In the genomic region with DNA sequence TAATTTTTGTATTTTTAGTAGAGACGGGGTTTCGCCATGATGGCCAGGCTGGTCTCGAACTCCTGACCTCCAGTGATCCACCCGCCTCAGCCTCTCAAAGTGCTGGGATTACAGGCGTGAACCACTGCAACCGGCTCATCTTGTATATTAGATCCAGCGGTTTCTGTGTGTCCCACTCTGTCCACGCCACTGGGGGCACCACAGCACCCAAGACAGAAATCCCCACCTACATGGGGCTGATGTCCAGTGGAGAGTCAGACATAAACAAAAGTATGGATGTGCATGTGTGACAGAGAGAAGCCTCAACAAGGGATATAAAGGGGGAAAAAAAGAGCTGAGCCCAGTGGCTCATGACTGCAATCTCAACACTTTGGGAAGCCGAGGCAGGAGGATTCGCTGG, we compare ENCODE assay signal across 32 cellular contexts.
DNase-seq lines count a peak whose midpoint lies in the region; ATAC-seq and TF ChIP-seq lines count a peak whose summit lies in the region.
"Had no signal": no experiment of that assay in that cellular context is flagged by ENCODE, and none has a peak within 500 bp of the region (broad histone marks: within the 10 kb centered on the region; RNA-seq: fewer than 3 reads in every experiment).

No MANE protein-coding gene starts in this region.

- in situ Hi-C loops in brain microvascular endothelial cell (cut with HindIII; ENCODE audit: low pct_ligation_motif_present, low sequenced_read_pairs), result no loop called here

- no peak for ATAC-seq in HG03439 (IDR thresholded peaks at IDR 0.05; ENCODE audit: unreplicated experiment)
- no peak for ATAC-seq in HG03135 (IDR thresholded peaks at IDR 0.05; ENCODE audit: unreplicated experiment)
- ATAC-seq: activated T-helper 17 cell treated with anti-CD3 and anti-CD28 coated beads, Interleukin-2, amount 50 U/mL, for 72 hours; effector memory CD8-positive, alpha-beta T cell; Panc1; pancreas had no signal

- H3K27ac Mint-ChIP-seq in progenitor cell of endocrine pancreas, result no peak overlapping the region
- H3K27ac Mint-ChIP-seq: activated naive CD4-positive, alpha-beta T cell treated with anti-CD3 and anti-CD28 coated beads, Interleukin-2, amount 10 ng/mL, durations not matched to agents 7 days and 5 days; activated T-helper 17 cell treated with anti-CD3 and anti-CD28 coated beads, Interleukin-2, amount 50 U/mL, for 72 hours; effector memory CD8-positive, alpha-beta T cell; stimulated activated naive CD8-positive, alpha-beta T cell treated with anti-CD3 and anti-CD28 coated beads, Interleukin-15, Interleukin-2, amounts not matched to agents 100 ng/mL and 50 ng/mL, for 24 hours had no signal

- no peaks in the 10 kb centered on the region for H3K36me3 ChIP-seq in brain microvascular endothelial cell (replicated peaks)
- H3K36me3 ChIP-seq: colonic mucosa, left ventricle myocardium inferior, pancreas, thoracic aorta, uterus had no signal

- H3K4me3 ChIP-seq in GM12864 (ENCODE audit: low read depth, low read length), result no peak overlapping the region
- no peak overlapping the region for H3K4me3 ChIP-seq in HFF-Myc (replicated peaks; ENCODE audit: low read depth, low read length)
- no peak overlapping the region for H3K4me3 ChIP-seq in brain microvascular endothelial cell (ENCODE audit: low read depth, low read length)
- H3K4me3 ChIP-seq: colonic mucosa, left ventricle myocardium inferior, pancreas, thoracic aorta, uterus had no signal

- DNase-seq in GM12864 (ENCODE audit: low read depth) (no peak), HFF-Myc (ENCODE audit: extremely low read depth, low read depth) (no peak), brain microvascular endothelial cell (no peak), progenitor cell of endocrine pancreas (ENCODE audit: low spot score, unreplicated experiment) (no peak)
- no peak for DNase-seq in stimulated activated CD4-positive, alpha-beta T cell treated with anti-CD3 and anti-CD28 coated beads, Interleukin-4, amount 100 ng/mL, for 4 hours
- DNase-seq: activated CD4-positive, alpha-beta T cell treated with anti-CD3 and anti-CD28 coated beads for 48 hours; activated naive CD4-positive, alpha-beta T cell treated with anti-CD3 and anti-CD28 coated beads, Interleukin-2, amount 10 ng/mL, durations not matched to agents 7 days and 5 days; amniotic stem cell; C1 segment of cervical spinal cord; Caco-2; colonic mucosa; DMS79; effector memory CD8-positive, alpha-beta T cell; foreskin fibroblast; head of caudate nucleus; left ventricle myocardium inferior; mesendoderm; NCI-H146; NCI-H345; pancreas; retina; Right ventricle myocardium superior; small intestine; T-helper 9 cell; uterus had no signal

- no peaks in the 10 kb centered on the region for H3K36me3 Mint-ChIP-seq in progenitor cell of endocrine pancreas (ENCODE audit: insufficient read depth)
- H3K36me3 Mint-ChIP-seq: activated naive CD4-positive, alpha-beta T cell treated with anti-CD3 and anti-CD28 coated beads, Interleukin-2, amount 10 ng/mL, durations not matched to agents 7 days and 5 days had no signal

- H3K9me3 Mint-ChIP-seq in progenitor cell of endocrine pancreas (ENCODE audit: low read depth), result peaks cover 3% of the 10 kb centered on the region
- H3K9me3 Mint-ChIP-seq: activated naive CD4-positive, alpha-beta T cell treated with anti-CD3 and anti-CD28 coated beads, Interleukin-2, amount 10 ng/mL, durations not matched to agents 7 days and 5 days; activated T-helper 17 cell treated with anti-CD3 and anti-CD28 coated beads, Interleukin-2, amount 50 U/mL, for 72 hours; effector memory CD8-positive, alpha-beta T cell; stimulated activated naive CD8-positive, alpha-beta T cell treated with anti-CD3 and anti-CD28 coated beads, Interleukin-15, Interleukin-2, amounts not matched to agents 100 ng/mL and 50 ng/mL, for 24 hours had no signal

- no peak overlapping the region for H3K27ac ChIP-seq in brain microvascular endothelial cell
- H3K27ac ChIP-seq: colonic mucosa, left ventricle myocardium inferior, pancreas, thoracic aorta, uterus, VCaP had no signal

- H3K4me1 Mint-ChIP-seq in progenitor cell of endocrine pancreas (ENCODE audit: low read depth), result no peaks in the 10 kb centered on the region
- H3K4me1 Mint-ChIP-seq: activated T-helper 17 cell treated with anti-CD3 and anti-CD28 coated beads, Interleukin-2, amount 50 U/mL, for 72 hours had no signal

- H3K4me3 Mint-ChIP-seq in progenitor cell of endocrine pancreas (ENCODE audit: low read depth), result no peak overlapping the region
- H3K4me3 Mint-ChIP-seq: activated naive CD4-positive, alpha-beta T cell treated with anti-CD3 and anti-CD28 coated beads, Interleukin-2, amount 10 ng/mL, durations not matched to agents 7 days and 5 days; activated T-helper 17 cell treated with anti-CD3 and anti-CD28 coated beads, Interleukin-2, amount 50 U/mL, for 72 hours; effector memory CD8-positive, alpha-beta T cell; stimulated activated naive CD8-positive, alpha-beta T cell treated with anti-CD3 and anti-CD28 coated beads, Interleukin-15, Interleukin-2, amounts not matched to agents 100 ng/mL and 50 ng/mL, for 24 hours had no signal

- TF ChIP-seq CTCF in GM12864 (IDR thresholded peaks at IDR 0.05; ENCODE audit: low read depth, low read length, missing control alignments) (peak; percentile 1), HFF-Myc (IDR thresholded peaks at IDR 0.05; ENCODE audit: low read depth, low read length, missing control alignments) (peak; percentile 18), brain microvascular endothelial cell (IDR thresholded peaks at IDR 0.05; ENCODE audit: low read depth, low read length, missing control alignments) (peak; percentile 38), progenitor cell of endocrine pancreas (IDR thresholded peaks at IDR 0.05; ENCODE audit: unreplicated experiment) (peak; percentile 23)

- no peaks in the 10 kb centered on the region for H3K27me3 ChIP-seq in brain microvascular endothelial cell (replicated peaks)
- H3K27me3 ChIP-seq: colonic mucosa, pancreas, uterus had no signal

- H3K27me3 Mint-ChIP-seq in progenitor cell of endocrine pancreas, result no peaks in the 10 kb centered on the region
- H3K27me3 Mint-ChIP-seq: activated T-helper 17 cell treated with anti-CD3 and anti-CD28 coated beads, Interleukin-2, amount 50 U/mL, for 72 hours; effector memory CD8-positive, alpha-beta T cell; stimulated activated naive CD8-positive, alpha-beta T cell treated with anti-CD3 and anti-CD28 coated beads, Interleukin-15, Interleukin-2, amounts not matched to agents 100 ng/mL and 50 ng/mL, for 24 hours had no signal
